ENCODE assay signal across 15 cellular contexts in genomic region chr9:136958898-136959850, GRCh38. TPM values are rescaled to one million over a fixed set of nuclear protein-coding genes. Genes with fewer than 3 reads are reported as not detected.
"Had no signal": no experiment of that assay in that cellular context is flagged by ENCODE, and none has a peak within 500 bp of the region (broad histone marks: within the 10 kb centered on the region; RNA-seq: fewer than 3 reads in every experiment).

No MANE protein-coding gene starts in this region.

- H3K27me3 ChIP-seq: tibial artery had no signal

- H3K27ac Mint-ChIP-seq: activated T-helper 2 cell treated with anti-CD3 and anti-CD28 coated beads, Interferon-gamma antibody, Interleukin-2, Interleukin-4, amounts not matched to agents 10 μg/mL and 5 μg/mL and 100 μg/mL, durations not matched to agents 14 hours and 24 hours and 36 hours; brain; nephron progenitor cell had no signal

- H3K36me3 ChIP-seq: tibial artery had no signal

- ATAC-seq: esophagus mucosa, psoas muscle had no signal

- H3K4me1 ChIP-seq: psoas muscle had no signal

- H3K36me3 Mint-ChIP-seq: brain had no signal

- DNase-seq: activated CD4-positive, alpha-beta T cell treated with anti-CD3 and anti-CD28 coated beads for 1 hour; activated CD8-positive, alpha-beta memory T cell treated with anti-CD3 and anti-CD28 coated beads for 24 hours; activated naive CD4-positive, alpha-beta T cell treated with anti-CD3 and anti-CD28 coated beads, Interleukin-2, amount 50 U/mL, for 16 hours; amygdala; nephron progenitor cell; psoas muscle; stimulated activated CD4-positive, alpha-beta T cell treated with anti-CD3 and anti-CD28 coated beads, Interleukin-2, amount 100 ng/mL, for 48 hours; tibial artery had no signal

- H3K27ac ChIP-seq: psoas muscle, tibial artery had no signal

- H3K27me3 Mint-ChIP-seq: brain had no signal

- H3K4me3 ChIP-seq: psoas muscle, tibial artery had no signal

- H3K9me3 ChIP-seq: psoas muscle, tibial artery had no signal

- H3K4me3 Mint-ChIP-seq: brain, nephron progenitor cell had no signal

RNA-seq across cellular contexts. Expression of gene LCN12, which starts 7.1 kb away (rescaled TPM):
- total RNA-seq: dermis microvascular lymphatic vessel endothelial cell, glomerular endothelial cell, osteoblast had no signal

RNA-seq across cellular contexts. Expression of gene C8G, which starts 14.1 kb away (rescaled TPM):
- total RNA-seq: cerebellum, esophagus mucosa, glomerular endothelial cell, osteoblast had no signal

RNA-seq across cellular contexts. Expression of gene PTGDS, which starts 18.1 kb away (rescaled TPM):
- total RNA-seq: activated T-helper 2 cell treated with anti-CD3 and anti-CD28 coated beads, Interferon-gamma antibody, Interleukin-2, Interleukin-4, amounts not matched to agents 10 μg/mL and 5 μg/mL and 100 μg/mL, durations not matched to agents 14 hours and 24 hours and 36 hours; glomerular endothelial cell had no signal

RNA-seq across cellular contexts. Expression of gene LCNL1, which starts 23.6 kb away (rescaled TPM):
- total RNA-seq: activated T-helper 2 cell treated with anti-CD3 and anti-CD28 coated beads, Interferon-gamma antibody, Interleukin-2, Interleukin-4, amounts not matched to agents 10 μg/mL and 5 μg/mL and 100 μg/mL, durations not matched to agents 14 hours and 24 hours and 36 hours; dermis microvascular lymphatic vessel endothelial cell; glomerular endothelial cell had no signal
